ENCODE assay signal across 10 cellular contexts in genomic region chr17:28043296-28043695, GRCh38. TPM values are rescaled to one million over a fixed set of nuclear protein-coding genes. Genes with fewer than 3 reads are reported as not detected.
A peak's percentile ranks its signal among the peaks of the same experiment; 100 is the strongest.
DNase-seq lines count a peak whose midpoint lies in the region; ATAC-seq, FAIRE-seq and TF ChIP-seq lines count a peak whose summit lies in the region.
"Had no signal": no experiment of that assay in that cellular context is flagged by ENCODE, and none has a peak within 500 bp of the region (broad histone marks: within the 10 kb centered on the region; RNA-seq: fewer than 3 reads in every experiment).

No MANE protein-coding gene starts in this region.

- H3K4me1 ChIP-seq in HepG2 (ENCODE audit: insufficient read depth, low read length), result peaks cover 54% of the 10 kb centered on the region
- peaks cover 0 to 31% (median 8%) of the 10 kb centered on the region in 4 donors for H3K4me1 ChIP-seq in right lobe of liver
- H3K4me1 ChIP-seq in iPS-20b (ENCODE audit: insufficient read depth, low read length), result peaks cover 45% of the 10 kb centered on the region
- peaks cover 5 to 44% (median 10%) of the 10 kb centered on the region in 3 donors for H3K4me1 ChIP-seq in esophagus squamous epithelium

- peak overlapping the region; percentile 85 for H3K4me3 Mint-ChIP-seq in activated T-helper 1 cell treated with anti-CD3 and anti-CD28 coated beads, Interleukin-12 subunit alpha, Interleukin-12 subunit beta, Interleukin-2, Interleukin-4 antibody, amounts not matched to agents 30 ng/mL and 10 ng/mL and 1 ng/mL, durations not matched to agents 14 hours and 24 hours and 36 hours

- H3K27ac Mint-ChIP-seq in activated T-helper 1 cell treated with anti-CD3 and anti-CD28 coated beads, Interleukin-12 subunit alpha, Interleukin-12 subunit beta, Interleukin-2, Interleukin-4 antibody, amounts not matched to agents 30 ng/mL and 10 ng/mL and 1 ng/mL, durations not matched to agents 14 hours and 24 hours and 36 hours, result peak overlapping the region; percentile 72

- H3K9ac ChIP-seq in HepG2 (ENCODE audit: insufficient read depth, low read depth, low read length), result no peak overlapping the region
- H3K9ac ChIP-seq in iPS-20b (ENCODE audit: low read depth, low read length), result no peak overlapping the region

- CTCF ChIA-PET in HepG2 (lab: Yijun Ruan, JAX; ENCODE audit: low intra/inter-chr PET ratio, low total read pairs), result no interaction called here

- peaks cover 3% of the 10 kb centered on the region for H3K27me3 Mint-ChIP-seq in activated T-helper 1 cell treated with anti-CD3 and anti-CD28 coated beads, Interleukin-12 subunit alpha, Interleukin-12 subunit beta, Interleukin-2, Interleukin-4 antibody, amounts not matched to agents 30 ng/mL and 10 ng/mL and 1 ng/mL, durations not matched to agents 14 hours and 24 hours and 36 hours (ENCODE audit: insufficient read depth)

- no peak for ATAC-seq in HepG2
- no peak for ATAC-seq in right lobe of liver

- H3K4me3 ChIP-seq in HepG2 (replicated peaks in 1 of 3; ENCODE audit: insufficient read depth in 1 of 3, low read depth in 2 of 3, low read length in 3 of 3) (0 out of 6 replicates have a peak overlapping the region, but pooled peaks of 1 of the 3 experiments have one; percentile 35), right lobe of liver (no peak overlapping the region), iPS-20b (ENCODE audit: low read length) (peak overlapping the region; percentile 82), esophagus squamous epithelium (no peak overlapping the region)

- H3K4me2 ChIP-seq in HepG2 (ENCODE audit: low read depth, low read length), result peak overlapping the region; percentile 68

- POLR2A ChIA-PET in HepG2 (lab: Yijun Ruan, JAX), result no interaction called here

- DNase-seq in HepG2 (ENCODE audit: low spot score) (no peak), right lobe of liver (no peak), esophagus squamous epithelium (lab: John Stamatoyannopoulos, UW) (no peak), NCI-H1417 (lab: John Stamatoyannopoulos, UW) (no peak), CD1c-positive myeloid dendritic cell (ENCODE audit: extremely low spot score) (no peak), NCI-H774 (lab: John Stamatoyannopoulos, UW) (no peak)
- DNase-seq in activated T-helper 1 cell treated with anti-CD3 and anti-CD28 coated beads, Interleukin-12 subunit alpha, Interleukin-12 subunit beta, Interleukin-2, Interleukin-4 antibody, amounts not matched to agents 30 ng/mL and 10 ng/mL and 1 ng/mL, durations not matched to agents 14 hours and 24 hours and 36 hours (ENCODE audit: low spot score), result no peak
- DNase-seq: NCI-H446 had no signal

- peaks cover 67% of the 10 kb centered on the region for H3K4me1 Mint-ChIP-seq in activated T-helper 1 cell treated with anti-CD3 and anti-CD28 coated beads, Interleukin-12 subunit alpha, Interleukin-12 subunit beta, Interleukin-2, Interleukin-4 antibody, amounts not matched to agents 30 ng/mL and 10 ng/mL and 1 ng/mL, durations not matched to agents 14 hours and 24 hours and 36 hours (ENCODE audit: low read depth)

- H3K27ac ChIP-seq in HepG2 (ENCODE audit: extremely low read length, insufficient read depth, low read length) (no peak overlapping the region), right lobe of liver (no peak overlapping the region), iPS-20b (ENCODE audit: low read length) (no peak overlapping the region), esophagus squamous epithelium (no peak overlapping the region)

- TF ChIP-seq POLR2A in HepG2 (IDR thresholded peaks at IDR 0.05; ENCODE audit: insufficient read depth in 1 of 2, low read depth in 2 of 2, low read length in 2 of 2) (no peak), right lobe of liver (IDR thresholded peaks at IDR 0.05) (no peak), esophagus squamous epithelium (IDR thresholded peaks at IDR 0.05) (no peak)

- WGBS in HepG2 (ENCODE audit: low lambda C conversion rate), result 96% methylated on average over 3 of the region's 3 CpGs
- WGBS in right lobe of liver (ENCODE audit: insufficient coverage, low coverage, low lambda C conversion rate, missing lambda C conversion rate), result 67% methylated on average over 2 of the region's 3 CpGs
- WGBS in esophagus squamous epithelium, 2 donors, result 77 to 96% methylated on average over 3 of the region's 3 CpGs

- TF ChIP-seq CTCF in HepG2 (CRISPR knock-in tag; IDR thresholded peaks at IDR 0.05) (no peak), right lobe of liver (IDR thresholded peaks at IDR 0.05) (no peak), esophagus squamous epithelium (IDR thresholded peaks at IDR 0.05) (no peak)

- H3K36me3 Mint-ChIP-seq in activated T-helper 1 cell treated with anti-CD3 and anti-CD28 coated beads, Interleukin-12 subunit alpha, Interleukin-12 subunit beta, Interleukin-2, Interleukin-4 antibody, amounts not matched to agents 30 ng/mL and 10 ng/mL and 1 ng/mL, durations not matched to agents 14 hours and 24 hours and 36 hours (ENCODE audit: low read depth), result peaks cover 20% of the 10 kb centered on the region

- no peak for TF ChIP-seq EP300 in HepG2 (IDR thresholded peaks at IDR 0.05; ENCODE audit: low read depth in 2 of 2, low read length in 2 of 2)
- no peak for TF ChIP-seq EP300 in HepG2 (CRISPR knock-in tag; IDR thresholded peaks at IDR 0.05; ENCODE audit: borderline replicate concordance)

- H4K20me1 ChIP-seq in HepG2 (ENCODE audit: insufficient read depth, low read length), result no peaks in the 10 kb centered on the region

- H3K36me3 ChIP-seq in HepG2 (replicated peaks in 1 of 2; ENCODE audit: control insufficient read depth in 1 of 2, insufficient read depth in 2 of 2, low read length in 2 of 2) (no peaks in the 10 kb centered on the region), right lobe of liver (no peaks in the 10 kb centered on the region), iPS-20b (ENCODE audit: insufficient read depth, low read depth, low read length) (peaks cover 17% of the 10 kb centered on the region; the same call in 1 of the 2 replicates), esophagus squamous epithelium (no peaks in the 10 kb centered on the region)

- BruUV-seq in HepG2 (replicated peaks; lab: Mats Ljungman, UMichigan), result no TSS peak

- in situ Hi-C loops in HepG2 (cut with HindIII; ENCODE audit: extremely low pct_ligation_motif_present, low pct_unique_long_range_greater_than_20kb), result loop anchor here (25.0 kb wide), 2 partner anchors 94 to 269 kb away; partner anchors contain the start of gene TMEM97

- intact Hi-C loops in HepG2 (cut with micrococcal nuclease; ENCODE audit: unreplicated experiment), result no loop called here
- intact Hi-C loops in right lobe of liver (cut with DNase I), result no loop called here
- intact Hi-C loops in activated T-helper 1 cell treated with anti-CD3 and anti-CD28 coated beads, Interleukin-12 subunit alpha, Interleukin-12 subunit beta, Interleukin-2, Interleukin-4 antibody, amounts not matched to agents 30 ng/mL and 10 ng/mL and 1 ng/mL, durations not matched to agents 14 hours and 24 hours and 36 hours (cut with micrococcal nuclease), result loop anchor here (5.0 kb wide), 3 partner anchors 129 to 586 kb away; partner anchors contain the start of gene KSR1
- intact Hi-C loops in esophagus squamous epithelium (cut with DNase I), result no loop called here

- H3K27me3 ChIP-seq in HepG2 (ENCODE audit: control insufficient read depth in 1 of 2, insufficient read depth in 2 of 2, low read length in 2 of 2), result no peaks in the 10 kb centered on the region
- no peaks in the 10 kb centered on the region for H3K27me3 ChIP-seq in right lobe of liver
- no peaks in the 10 kb centered on the region for H3K27me3 ChIP-seq in iPS-20b (ENCODE audit: insufficient read depth, low read length)
- no peaks in the 10 kb centered on the region for H3K27me3 ChIP-seq in esophagus squamous epithelium

- TF ChIP-seq RAD21 in HepG2 (CRISPR knock-in tag; IDR thresholded peaks at IDR 0.05), result no peak

- H3K9me3 Mint-ChIP-seq in activated T-helper 1 cell treated with anti-CD3 and anti-CD28 coated beads, Interleukin-12 subunit alpha, Interleukin-12 subunit beta, Interleukin-2, Interleukin-4 antibody, amounts not matched to agents 30 ng/mL and 10 ng/mL and 1 ng/mL, durations not matched to agents 14 hours and 24 hours and 36 hours, result no peaks in the 10 kb centered on the region

- no peaks in the 10 kb centered on the region for H3K9me3 ChIP-seq in HepG2 (ENCODE audit: low read length)
- no peaks in the 10 kb centered on the region for H3K9me3 ChIP-seq in right lobe of liver
- H3K9me3 ChIP-seq in iPS-20b (ENCODE audit: insufficient read depth, low read depth, low read length), result no peaks in the 10 kb centered on the region
- no peaks in the 10 kb centered on the region for H3K9me3 ChIP-seq in esophagus squamous epithelium

- H2AFZ ChIP-seq in HepG2 (ENCODE audit: low read length), result no peak overlapping the region

- peaks cover 49% of the 10 kb centered on the region for H3K79me2 ChIP-seq in HepG2 (ENCODE audit: insufficient read depth, low read length)

- FAIRE-seq in HepG2 (lab: Jason Lieb, UNC), result no peak
- FAIRE-seq: colon had no signal

RNA-seq across cellular contexts. Expression of gene NLK, which starts 0.8 kb away (rescaled TPM):
- total RNA-seq in HepG2 (2016; rRNA removed; fragmentation: Illumina TruSeq; extraction: Trizol) (13.2 and 13.4 TPM in 2 replicates), right lobe of liver (10 to 100 TPM in 3 of 6 experiments, 1 to 10 TPM in 3; 8.8 to 10.6 (median 9.9) TPM), esophagus squamous epithelium (10 to 100 TPM in 2 of 4 donors, 1 to 10 TPM in 2; 7.5 to 14.0 (median 11.4) TPM)
- total RNA-seq in HepG2 (2016; cell fraction: cytosol; rRNA removed; fragmentation: Illumina TruSeq; extraction: Trizol; ENCODE audit: low read depth), result 7.4 and 9.4 TPM in 2 replicates
- 12.7 and 13.0 TPM in 2 replicates for total RNA-seq in HepG2 (2016; cell fraction: insoluble cytoplasmic fraction; rRNA removed; fragmentation: Illumina TruSeq; extraction: Trizol)
- total RNA-seq in HepG2 (2016; cell fraction: membrane; rRNA removed; fragmentation: Illumina TruSeq; extraction: Trizol), result 11.4 and 13.2 TPM in 2 replicates
- total RNA-seq in HepG2 (2016; cell fraction: nucleus; rRNA removed; fragmentation: Illumina TruSeq; extraction: Trizol), result 16.5 and 19.7 TPM in 2 replicates
- 14.6 and 17.6 TPM in 2 replicates for polyA plus RNA-seq in HepG2 (2011; rRNA removed)
- polyA plus RNA-seq in HepG2 (2011; cell fraction: cytosol; rRNA removed), result 6.0 and 9.4 TPM in 2 replicates
- polyA plus RNA-seq in HepG2 (2011; cell fraction: nucleus; rRNA removed), result 10.5 and 11.7 TPM in 2 replicates
- 6.7 and 7.4 TPM in 2 replicates for polyA plus RNA-seq in HepG2 (2012)
- 2.0 and 2.2 TPM in 2 replicates for polyA plus RNA-seq in HepG2 (2016; cell fraction: cytosol; fragmentation: Illumina TruSeq; extraction: Trizol; ENCODE audit: low read depth)
- 11.4 and 12.2 TPM in 2 replicates for polyA plus RNA-seq in HepG2 (2016; cell fraction: insoluble cytoplasmic fraction; fragmentation: Illumina TruSeq; extraction: Trizol; ENCODE audit: low read depth)
- 7.8 and 9.4 TPM in 2 replicates for polyA plus RNA-seq in HepG2 (2016; cell fraction: membrane; fragmentation: Illumina TruSeq; extraction: Trizol; ENCODE audit: low read depth)
- polyA plus RNA-seq in HepG2 (2016; cell fraction: nucleus; fragmentation: Illumina TruSeq; extraction: Trizol; ENCODE audit: insufficient read depth, low read depth), result 14.4 and 16.1 TPM in 2 replicates
- polyA minus RNA-seq in HepG2 (2011; rRNA and poly(A)+ RNA removed; ENCODE audit: low replicate concordance), result 44.7 and 70.6 TPM in 2 replicates
- 9.5 and 12.5 TPM in 2 replicates for polyA minus RNA-seq in HepG2 (2011; cell fraction: cytosol; rRNA and poly(A)+ RNA removed)
- polyA minus RNA-seq in HepG2 (2011; cell fraction: nucleus; rRNA and poly(A)+ RNA removed), result 49.2 and 50.1 TPM in 2 replicates
- 13.6 and 15.5 TPM in 2 replicates for total RNA-seq in activated T-helper 1 cell treated with anti-CD3 and anti-CD28 coated beads, Interleukin-12 subunit alpha, Interleukin-12 subunit beta, Interleukin-2, Interleukin-4 antibody, amounts not matched to agents 30 ng/mL and 10 ng/mL and 1 ng/mL, durations not matched to agents 14 hours and 24 hours and 36 hours
